ENCODE assay signal across 16 cellular contexts in the genomic region with DNA sequence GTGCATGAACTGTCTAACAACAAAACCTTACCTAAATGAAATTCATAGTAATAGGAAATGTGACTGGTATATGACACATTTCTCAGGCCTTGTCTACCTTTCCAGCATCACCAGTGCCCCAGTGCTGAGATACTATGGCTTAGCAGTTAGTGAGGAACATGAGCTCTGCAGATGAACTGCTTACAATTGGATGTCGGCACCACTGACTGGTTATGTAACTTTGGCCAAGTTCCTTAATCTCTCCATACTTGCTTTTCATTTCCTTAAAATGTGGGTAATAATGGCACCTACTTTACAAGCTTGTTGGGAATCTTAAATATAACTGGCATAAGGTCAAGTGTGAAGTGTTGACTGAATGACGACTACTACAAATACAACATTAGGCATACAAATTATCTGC.
"Had no signal": no experiment of that assay in that cellular context is flagged by ENCODE, and none has a peak within 500 bp of the region (broad histone marks: within the 10 kb centered on the region; RNA-seq: fewer than 3 reads in every experiment).

No MANE protein-coding gene starts in this region.

- H3K27me3 Mint-ChIP-seq: activated CD4-positive, alpha-beta memory T cell treated with anti-CD3 and anti-CD28 coated beads, Interleukin-2, amount 10 ng/mL, durations not matched to agents 7 days and 5 days; activated naive CD8-positive, alpha-beta T cell treated with anti-CD3 and anti-CD28 coated beads, Interleukin-2, amount 10 ng/mL, durations not matched to agents 7 days and 5 days; natural killer cell treated with Interleukin-12 subunit alpha and Interleukin-12 subunit beta and Interleukin-15 and Interleukin-18, amount 100 ng/mL, for 72 hours; progenitor cell of endocrine pancreas; stimulated activated memory B cell treated with anti-CD40 and anti-IgM and Interleukin-4, amounts not matched to agents 10 μg/mL and 1 μg/mL and 100 μg/mL, for 72 hours had no signal

- DNase-seq: activated CD4-positive, alpha-beta memory T cell treated with anti-CD3 and anti-CD28 coated beads, Interleukin-2, amount 10 ng/mL, durations not matched to agents 7 days and 5 days; activated naive CD8-positive, alpha-beta T cell treated with anti-CD3 and anti-CD28 coated beads, Interleukin-2, amount 10 ng/mL, durations not matched to agents 7 days and 5 days; activated T-cell treated with anti-CD3 and anti-CD28 coated beads, Interleukin-2, amount 50 U/mL, for 48 hours; dorsolateral prefrontal cortex; immature natural killer cell; left cardiac atrium; mammary epithelial cell; nucleus accumbens; right cardiac atrium; small intestine; T1000; tibial artery had no signal

- H3K4me3 Mint-ChIP-seq: activated CD4-positive, alpha-beta memory T cell treated with anti-CD3 and anti-CD28 coated beads, Interleukin-2, amount 10 ng/mL, durations not matched to agents 7 days and 5 days; activated naive CD8-positive, alpha-beta T cell treated with anti-CD3 and anti-CD28 coated beads, Interleukin-2, amount 10 ng/mL, durations not matched to agents 7 days and 5 days; immature natural killer cell; natural killer cell treated with Interleukin-12 subunit alpha and Interleukin-12 subunit beta and Interleukin-15 and Interleukin-18, amount 100 ng/mL, for 72 hours; stimulated activated memory B cell treated with anti-CD40 and anti-IgM and Interleukin-4, amounts not matched to agents 10 μg/mL and 1 μg/mL and 100 μg/mL, for 72 hours had no signal

- H3K9me3 Mint-ChIP-seq: activated CD4-positive, alpha-beta memory T cell treated with anti-CD3 and anti-CD28 coated beads, Interleukin-2, amount 10 ng/mL, durations not matched to agents 7 days and 5 days; activated naive CD8-positive, alpha-beta T cell treated with anti-CD3 and anti-CD28 coated beads, Interleukin-2, amount 10 ng/mL, durations not matched to agents 7 days and 5 days; immature natural killer cell; natural killer cell treated with Interleukin-12 subunit alpha and Interleukin-12 subunit beta and Interleukin-15 and Interleukin-18, amount 100 ng/mL, for 72 hours; stimulated activated memory B cell treated with anti-CD40 and anti-IgM and Interleukin-4, amounts not matched to agents 10 μg/mL and 1 μg/mL and 100 μg/mL, for 72 hours had no signal

- ATAC-seq: left cardiac atrium; natural killer cell treated with Interleukin-12 subunit alpha and Interleukin-12 subunit beta and Interleukin-15 and Interleukin-18, amount 100 ng/mL, for 72 hours; right cardiac atrium; stimulated activated memory B cell treated with anti-CD40 and anti-IgM and Interleukin-4, amounts not matched to agents 10 μg/mL and 1 μg/mL and 100 μg/mL, for 72 hours had no signal

- H3K4me1 Mint-ChIP-seq: activated CD4-positive, alpha-beta memory T cell treated with anti-CD3 and anti-CD28 coated beads, Interleukin-2, amount 10 ng/mL, durations not matched to agents 7 days and 5 days; activated naive CD8-positive, alpha-beta T cell treated with anti-CD3 and anti-CD28 coated beads, Interleukin-2, amount 10 ng/mL, durations not matched to agents 7 days and 5 days; immature natural killer cell; stimulated activated memory B cell treated with anti-CD40 and anti-IgM and Interleukin-4, amounts not matched to agents 10 μg/mL and 1 μg/mL and 100 μg/mL, for 72 hours had no signal

- H3K27ac Mint-ChIP-seq: activated CD4-positive, alpha-beta memory T cell treated with anti-CD3 and anti-CD28 coated beads, Interleukin-2, amount 10 ng/mL, durations not matched to agents 7 days and 5 days; activated naive CD8-positive, alpha-beta T cell treated with anti-CD3 and anti-CD28 coated beads, Interleukin-2, amount 10 ng/mL, durations not matched to agents 7 days and 5 days; immature natural killer cell; natural killer cell treated with Interleukin-12 subunit alpha and Interleukin-12 subunit beta and Interleukin-15 and Interleukin-18, amount 100 ng/mL, for 72 hours; progenitor cell of endocrine pancreas; stimulated activated memory B cell treated with anti-CD40 and anti-IgM and Interleukin-4, amounts not matched to agents 10 μg/mL and 1 μg/mL and 100 μg/mL, for 72 hours had no signal

- FAIRE-seq: endometrium had no signal
